ENCODE assay signal across 12 cellular contexts in the genomic region with DNA sequence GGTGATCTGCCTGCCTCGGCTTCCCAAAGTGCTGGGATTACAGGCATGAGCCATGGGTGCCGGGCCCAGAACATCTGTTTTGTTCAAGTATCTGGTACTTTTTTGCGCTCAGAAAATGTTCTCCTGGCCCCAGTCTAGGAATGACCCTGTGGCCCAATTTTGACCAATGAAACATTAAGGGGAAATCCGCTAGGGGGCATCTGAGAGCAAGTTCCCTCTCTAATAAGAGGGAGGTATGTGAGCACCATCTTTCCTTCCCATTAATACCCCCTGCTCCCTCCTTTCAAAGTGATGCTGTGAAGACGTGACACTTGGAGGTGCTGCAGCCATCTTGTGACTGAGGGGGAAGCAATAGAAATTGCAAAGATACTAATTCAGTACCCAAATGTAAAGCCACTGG. TPM values are rescaled to one million over a fixed set of nuclear protein-coding genes. Genes with fewer than 3 reads are reported as not detected.
DNase-seq lines count a peak whose midpoint lies in the region; ATAC-seq and TF ChIP-seq lines count a peak whose summit lies in the region.
"Had no signal": no experiment of that assay in that cellular context is flagged by ENCODE, and none has a peak within 500 bp of the region (broad histone marks: within the 10 kb centered on the region; RNA-seq: fewer than 3 reads in every experiment).

No MANE protein-coding gene starts in this region.

- peak; percentile 22 for DNase-seq in activated naive CD4-positive, alpha-beta T cell treated with anti-CD3 and anti-CD28 coated beads, Interleukin-2, amount 10 ng/mL, durations not matched to agents 7 days and 5 days
- no peak for DNase-seq in activated naive CD4-positive, alpha-beta T cell treated with Interleukin-2 at 50 U/mL for 16 hours
- DNase-seq in HEK293T (ENCODE audit: extremely low spot score), result peak; percentile 21
- DNase-seq in RPMI8226, result peak; percentile 38
- peak; percentile 24 for DNase-seq in neural progenitor cell (ENCODE audit: low spot score)
- DNase-seq in GOT3 (lab: John Stamatoyannopoulos, UW), result no peak
- DNase-seq in Right ventricle myocardium inferior (ENCODE audit: missing footprints), result no peak
- DNase-seq: posterior cingulate gyrus, transverse colon had no signal

- CTCF ChIA-PET in activated naive CD4-positive, alpha-beta T cell treated with anti-CD3 and anti-CD28 coated beads, Interleukin-2, amount 10 ng/mL, durations not matched to agents 7 days and 5 days (lab: Charles Lee), result no interaction called here
- CTCF ChIA-PET in HEK293T (lab: Yijun Ruan, JAX), result no interaction called here

- H2AFZ ChIP-seq in neural progenitor cell (replicated peaks), result no peak overlapping the region

- no peaks in the 10 kb centered on the region for H3F3A ChIP-seq in neural progenitor cell (ENCODE audit: low read depth)

- H3K79me2 ChIP-seq in neural progenitor cell (ENCODE audit: low read depth), result no peaks in the 10 kb centered on the region

- no peak overlapping the region for H3K27ac Mint-ChIP-seq in activated naive CD4-positive, alpha-beta T cell treated with anti-CD3 and anti-CD28 coated beads, Interleukin-2, amount 10 ng/mL, durations not matched to agents 7 days and 5 days
- no peak overlapping the region for H3K27ac Mint-ChIP-seq in neural progenitor cell

- peaks cover 13% of the 10 kb centered on the region for H3K27me3 Mint-ChIP-seq in activated naive CD4-positive, alpha-beta T cell treated with anti-CD3 and anti-CD28 coated beads, Interleukin-2, amount 10 ng/mL, durations not matched to agents 7 days and 5 days
- peaks cover 4% of the 10 kb centered on the region for H3K27me3 Mint-ChIP-seq in neural progenitor cell (ENCODE audit: insufficient read depth, low read depth)

- H3K9me3 Mint-ChIP-seq in activated naive CD4-positive, alpha-beta T cell treated with anti-CD3 and anti-CD28 coated beads, Interleukin-2, amount 10 ng/mL, durations not matched to agents 7 days and 5 days, result no peaks in the 10 kb centered on the region
- no peaks in the 10 kb centered on the region for H3K9me3 Mint-ChIP-seq in neural progenitor cell

- H3K36me3 Mint-ChIP-seq in activated naive CD4-positive, alpha-beta T cell treated with anti-CD3 and anti-CD28 coated beads, Interleukin-2, amount 10 ng/mL, durations not matched to agents 7 days and 5 days, result no peaks in the 10 kb centered on the region
- H3K36me3 Mint-ChIP-seq in neural progenitor cell, result no peaks in the 10 kb centered on the region

- H3K9me3 ChIP-seq in neural progenitor cell (ENCODE audit: low read depth), result no peaks in the 10 kb centered on the region
- H3K9me3 ChIP-seq: transverse colon had no signal

- no peaks in the 10 kb centered on the region for H3K36me3 ChIP-seq in neural progenitor cell
- H3K36me3 ChIP-seq: transverse colon had no signal

- no peaks in the 10 kb centered on the region for H3K4me1 ChIP-seq in neural progenitor cell

- H3K27ac ChIP-seq in neural progenitor cell, result no peak overlapping the region
- H3K27ac ChIP-seq: transverse colon had no signal

- POLR2A ChIA-PET in HEK293T (lab: Yijun Ruan, JAX), result no interaction called here

- no peak overlapping the region for H3K4me2 ChIP-seq in neural progenitor cell

- no peak overlapping the region for H3K4me3 Mint-ChIP-seq in activated naive CD4-positive, alpha-beta T cell treated with anti-CD3 and anti-CD28 coated beads, Interleukin-2, amount 10 ng/mL, durations not matched to agents 7 days and 5 days
- H3K4me3 Mint-ChIP-seq in neural progenitor cell, result no peak overlapping the region

- no peaks in the 10 kb centered on the region for H4K20me1 ChIP-seq in neural progenitor cell (ENCODE audit: low read depth)

- H3K9ac ChIP-seq in neural progenitor cell, result no peak overlapping the region

- ATAC-seq in Right ventricle myocardium inferior (no peak), GM18873 (IDR thresholded peaks at IDR 0.05; ENCODE audit: low FRiP score, unreplicated experiment) (no peak)
- ATAC-seq: left lobe of liver had no signal

- H3K4me1 Mint-ChIP-seq in activated naive CD4-positive, alpha-beta T cell treated with anti-CD3 and anti-CD28 coated beads, Interleukin-2, amount 10 ng/mL, durations not matched to agents 7 days and 5 days, result no peaks in the 10 kb centered on the region
- H3K4me1 Mint-ChIP-seq in neural progenitor cell, result peaks cover 6% of the 10 kb centered on the region

- no peaks in the 10 kb centered on the region for H3K27me3 ChIP-seq in neural progenitor cell
- H3K27me3 ChIP-seq: transverse colon had no signal

- TF ChIP-seq CTCF in neural progenitor cell (IDR thresholded peaks at IDR 0.05), result peak; percentile 38

- H3K4me3 ChIP-seq in neural progenitor cell, result no peak overlapping the region
- H3K4me3 ChIP-seq: transverse colon had no signal

- intact Hi-C loops in Right ventricle myocardium inferior (cut with DNase I), result no loop called here

TF ChIP-seq in HEK293T, 16 proteins besides CTCF, POLR2A, EP300 and RAD21:
- no peak for TF ChIP-seq NFRKB (IDR thresholded peaks at IDR 0.05)
- no peak for TF ChIP-seq FOXM1 (IDR thresholded peaks at IDR 0.05; ENCODE audit: borderline replicate concordance)
- TF ChIP-seq, protein P1, sequence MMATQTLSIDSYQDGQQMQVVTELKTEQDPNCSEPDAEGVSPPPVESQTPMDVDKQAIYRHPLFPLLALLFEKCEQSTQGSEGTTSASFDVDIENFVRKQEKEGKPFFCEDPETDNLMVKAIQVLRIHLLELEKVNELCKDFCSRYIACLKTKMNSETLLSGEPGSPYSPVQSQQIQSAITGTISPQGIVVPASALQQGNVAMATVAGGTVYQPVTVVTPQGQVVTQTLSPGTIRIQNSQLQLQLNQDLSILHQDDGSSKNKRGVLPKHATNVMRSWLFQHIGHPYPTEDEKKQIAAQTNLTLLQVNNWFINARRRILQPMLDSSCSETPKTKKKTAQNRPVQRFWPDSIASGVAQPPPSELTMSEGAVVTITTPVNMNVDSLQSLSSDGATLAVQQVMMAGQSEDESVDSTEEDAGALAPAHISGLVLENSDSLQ (IDR thresholded peaks at IDR 0.05), result no peak
- TF ChIP-seq L3MBTL2 (conservative IDR thresholded peaks at IDR 0.05), result no peak
- TF ChIP-seq LEF1 (IDR thresholded peaks at IDR 0.05; ENCODE audit: borderline replicate concordance), result no peak
- TF ChIP-seq HDGF (IDR thresholded peaks at IDR 0.05; ENCODE audit: borderline replicate concordance), result no peak
- TF ChIP-seq ZNF384 (IDR thresholded peaks at IDR 0.05), result no peak
- no peak for TF ChIP-seq BHLHE40 (IDR thresholded peaks at IDR 0.05; ENCODE audit: borderline replicate concordance)
- no peak for TF ChIP-seq FOXK2 (IDR thresholded peaks at IDR 0.05)
- TF ChIP-seq SP1 (IDR thresholded peaks at IDR 0.05), result no peak
- no peak for TF ChIP-seq ELF4 (IDR thresholded peaks at IDR 0.05)
- no peak for TF ChIP-seq SUZ12 (IDR thresholded peaks at IDR 0.05)
- TF ChIP-seq ARNT (IDR thresholded peaks at IDR 0.05), result no peak
- no peak for TF ChIP-seq CTBP1 (IDR thresholded peaks at IDR 0.05; ENCODE audit: borderline replicate concordance)
- TF ChIP-seq TARDBP (IDR thresholded peaks at IDR 0.05), result no peak
- no peak for TF ChIP-seq FOXA1 (IDR thresholded peaks at IDR 0.05)

RNA-seq across cellular contexts. Expression of a gene that starts 16.5 kb away (rescaled TPM):
- total RNA-seq in neural progenitor cell (ENCODE audit: low replicate concordance), result not detected in 2 replicates
- total RNA-seq in Right ventricle myocardium inferior, result not detected
- total RNA-seq: bronchial epithelial cell, left lobe of liver, transverse colon had no signal

Comparison
In these comparisons a context has a peak if more than half of its experiments do, and no peak if none do; other contexts are left out.
1. DNase-seq: peak in activated naive CD4-positive, alpha-beta T cell treated with anti-CD3 and anti-CD28 coated beads, Interleukin-2, amount 10 ng/mL, durations not matched to agents 7 days and 5 days (single experiment), HEK293T (single experiment), RPMI8226 (single experiment) and neural progenitor cell (single experiment); none in activated naive CD4-positive, alpha-beta T cell treated with Interleukin-2 at 50 U/mL for 16 hours (single experiment), GOT3 (single experiment) and Right ventricle myocardium inferior (single experiment).